ENCODE assay signal across 18 cellular contexts in the genomic region with DNA sequence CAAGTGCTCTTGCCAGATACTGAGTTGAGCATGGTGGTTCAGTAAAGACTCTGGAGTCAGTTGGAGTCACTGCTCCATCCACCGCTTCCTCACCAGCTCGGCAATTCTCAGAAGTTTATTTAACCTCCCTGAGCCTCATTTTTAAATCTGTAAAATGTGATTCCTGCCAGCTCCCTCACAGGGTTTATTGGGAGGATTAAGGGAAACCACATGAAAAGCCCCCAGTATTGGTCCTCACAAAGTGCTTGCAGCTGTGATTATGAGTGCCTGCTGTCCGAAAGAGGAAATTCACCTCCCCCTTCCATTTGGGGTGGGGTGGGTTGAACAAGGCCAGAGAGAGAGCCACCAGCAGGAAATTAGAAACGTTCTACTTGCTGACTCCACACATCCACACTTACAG.
DNase-seq lines count a peak whose midpoint lies in the region; ATAC-seq lines count a peak whose summit lies in the region.
"Had no signal": no experiment of that assay in that cellular context is flagged by ENCODE, and none has a peak within 500 bp of the region (broad histone marks: within the 10 kb centered on the region; RNA-seq: fewer than 3 reads in every experiment).

No MANE protein-coding gene starts in this region.

- no peaks in the 10 kb centered on the region for H3K9me3 Mint-ChIP-seq in activated naive CD4-positive, alpha-beta T cell treated with anti-CD3 and anti-CD28 coated beads, Interleukin-2, amount 50 U/mL, for 24 hours
- no peaks in the 10 kb centered on the region for H3K9me3 Mint-ChIP-seq in activated naive CD4-positive, alpha-beta T cell treated with anti-CD3 and anti-CD28 coated beads, Interleukin-2, amount 10 ng/mL, durations not matched to agents 7 days and 5 days
- no peaks in the 10 kb centered on the region for H3K9me3 Mint-ChIP-seq in stimulated activated memory B cell treated with anti-CD40 and anti-IgM and Interleukin-4, amounts not matched to agents 10 μg/mL and 1 μg/mL and 100 μg/mL, for 72 hours
- H3K9me3 Mint-ChIP-seq in T-helper 2 cell treated with Interferon-gamma antibody and Interleukin-4, amounts not matched to agents 5 μg/mL and 100 μg/mL, for 36 hours: no peaks in the 10 kb centered on the region
- H3K9me3 Mint-ChIP-seq: activated naive CD4-positive, alpha-beta T cell treated with anti-CD3 and anti-CD28 coated beads for 36 hours; H9 had no signal

- no peaks in the 10 kb centered on the region for H3K27me3 Mint-ChIP-seq in activated naive CD4-positive, alpha-beta T cell treated with anti-CD3 and anti-CD28 coated beads, Interleukin-2, amount 50 U/mL, for 24 hours
- peaks cover 3% of the 10 kb centered on the region for H3K27me3 Mint-ChIP-seq in activated naive CD4-positive, alpha-beta T cell treated with anti-CD3 and anti-CD28 coated beads, Interleukin-2, amount 10 ng/mL, durations not matched to agents 7 days and 5 days
- H3K27me3 Mint-ChIP-seq in stimulated activated memory B cell treated with anti-CD40 and anti-IgM and Interleukin-4, amounts not matched to agents 10 μg/mL and 1 μg/mL and 100 μg/mL, for 72 hours: peaks cover 6% of the 10 kb centered on the region
- no peaks in the 10 kb centered on the region for H3K27me3 Mint-ChIP-seq in T-helper 2 cell treated with Interferon-gamma antibody and Interleukin-4, amounts not matched to agents 5 μg/mL and 100 μg/mL, for 36 hours (ENCODE audit: low read depth)
- H3K27me3 Mint-ChIP-seq: naive thymus-derived CD4-positive, alpha-beta T cell had no signal

- ATAC-seq in stimulated activated memory B cell treated with anti-CD40 and anti-IgM and Interleukin-4, amounts not matched to agents 10 μg/mL and 1 μg/mL and 100 μg/mL, for 72 hours: no peak
- no peak for ATAC-seq in GM19397 (IDR thresholded peaks at IDR 0.05; ENCODE audit: unreplicated experiment)
- ATAC-seq: heart left ventricle; naive thymus-derived CD4-positive, alpha-beta T cell had no signal

- peak overlapping the region; percentile 52 for H3K27ac Mint-ChIP-seq in activated naive CD4-positive, alpha-beta T cell treated with anti-CD3 and anti-CD28 coated beads, Interleukin-2, amount 50 U/mL, for 24 hours
- no peak overlapping the region for H3K27ac Mint-ChIP-seq in activated naive CD4-positive, alpha-beta T cell treated with anti-CD3 and anti-CD28 coated beads, Interleukin-2, amount 10 ng/mL, durations not matched to agents 7 days and 5 days
- H3K27ac Mint-ChIP-seq in stimulated activated memory B cell treated with anti-CD40 and anti-IgM and Interleukin-4, amounts not matched to agents 10 μg/mL and 1 μg/mL and 100 μg/mL, for 72 hours: peak overlapping the region; percentile 56
- no peak overlapping the region for H3K27ac Mint-ChIP-seq in T-helper 2 cell treated with Interferon-gamma antibody and Interleukin-4, amounts not matched to agents 5 μg/mL and 100 μg/mL, for 36 hours
- H3K27ac Mint-ChIP-seq: activated naive CD4-positive, alpha-beta T cell treated with anti-CD3 and anti-CD28 coated beads for 36 hours had no signal

- DNase-seq in activated naive CD4-positive, alpha-beta T cell treated with anti-CD3 and anti-CD28 coated beads, Interleukin-2, amount 10 ng/mL, durations not matched to agents 7 days and 5 days: no peak
- DNase-seq in SW480 (ENCODE audit: low spot score) (peak; percentile 33), left kidney (ENCODE audit: low read depth, low spot score) (peak; percentile 20), iPS-NIHi7 (ENCODE audit: extremely low spot score) (no peak)
- DNase-seq in T-helper 2 cell treated with Interferon-gamma antibody and Interleukin-4, amounts not matched to agents 5 μg/mL and 100 μg/mL, for 36 hours (ENCODE audit: low spot score): no peak
- DNase-seq: activated CD4-positive, alpha-beta T cell treated with anti-CD3 and anti-CD28 coated beads, Interleukin-2, amount 50 U/mL, for 1 hour; activated naive CD4-positive, alpha-beta T cell treated with anti-CD3 and anti-CD28 coated beads for 36 hours; BE2C; GDM1; H9; heart left ventricle; naive thymus-derived CD4-positive, alpha-beta T cell; NCI-H2081; NCI-H510A; stimulated activated CD4-positive, alpha-beta T cell treated with anti-CD3 and anti-CD28 coated beads, Interleukin-4, amount 100 ng/mL, for 1 hour had no signal

- peaks cover 26% of the 10 kb centered on the region for H3K4me1 Mint-ChIP-seq in activated naive CD4-positive, alpha-beta T cell treated with anti-CD3 and anti-CD28 coated beads, Interleukin-2, amount 50 U/mL, for 24 hours
- H3K4me1 Mint-ChIP-seq in activated naive CD4-positive, alpha-beta T cell treated with anti-CD3 and anti-CD28 coated beads, Interleukin-2, amount 10 ng/mL, durations not matched to agents 7 days and 5 days: peaks cover 13% of the 10 kb centered on the region
- H3K4me1 Mint-ChIP-seq in stimulated activated memory B cell treated with anti-CD40 and anti-IgM and Interleukin-4, amounts not matched to agents 10 μg/mL and 1 μg/mL and 100 μg/mL, for 72 hours: peaks cover 46% of the 10 kb centered on the region
- peaks cover 2% of the 10 kb centered on the region for H3K4me1 Mint-ChIP-seq in T-helper 2 cell treated with Interferon-gamma antibody and Interleukin-4, amounts not matched to agents 5 μg/mL and 100 μg/mL, for 36 hours (ENCODE audit: low read depth)

- peaks cover 4% of the 10 kb centered on the region for H3K36me3 Mint-ChIP-seq in activated naive CD4-positive, alpha-beta T cell treated with anti-CD3 and anti-CD28 coated beads, Interleukin-2, amount 50 U/mL, for 24 hours
- peaks cover 2% of the 10 kb centered on the region for H3K36me3 Mint-ChIP-seq in activated naive CD4-positive, alpha-beta T cell treated with anti-CD3 and anti-CD28 coated beads, Interleukin-2, amount 10 ng/mL, durations not matched to agents 7 days and 5 days
- H3K36me3 Mint-ChIP-seq in stimulated activated memory B cell treated with anti-CD40 and anti-IgM and Interleukin-4, amounts not matched to agents 10 μg/mL and 1 μg/mL and 100 μg/mL, for 72 hours: no peaks in the 10 kb centered on the region
- peaks cover 52% of the 10 kb centered on the region for H3K36me3 Mint-ChIP-seq in T-helper 2 cell treated with Interferon-gamma antibody and Interleukin-4, amounts not matched to agents 5 μg/mL and 100 μg/mL, for 36 hours (ENCODE audit: low read depth)

- no peak overlapping the region for H3K4me3 Mint-ChIP-seq in activated naive CD4-positive, alpha-beta T cell treated with anti-CD3 and anti-CD28 coated beads, Interleukin-2, amount 50 U/mL, for 24 hours
- H3K4me3 Mint-ChIP-seq in activated naive CD4-positive, alpha-beta T cell treated with anti-CD3 and anti-CD28 coated beads, Interleukin-2, amount 10 ng/mL, durations not matched to agents 7 days and 5 days: no peak overlapping the region
- no peak overlapping the region for H3K4me3 Mint-ChIP-seq in stimulated activated memory B cell treated with anti-CD40 and anti-IgM and Interleukin-4, amounts not matched to agents 10 μg/mL and 1 μg/mL and 100 μg/mL, for 72 hours
- no peak overlapping the region for H3K4me3 Mint-ChIP-seq in T-helper 2 cell treated with Interferon-gamma antibody and Interleukin-4, amounts not matched to agents 5 μg/mL and 100 μg/mL, for 36 hours
- H3K4me3 Mint-ChIP-seq: activated naive CD4-positive, alpha-beta T cell treated with anti-CD3 and anti-CD28 coated beads for 36 hours; H9 had no signal

- CTCF ChIA-PET in activated naive CD4-positive, alpha-beta T cell treated with anti-CD3 and anti-CD28 coated beads, Interleukin-2, amount 10 ng/mL, durations not matched to agents 7 days and 5 days (lab: Charles Lee): interaction anchor here (0.9 to 1.3 kb wide), 2 partner anchors 46 to 557 kb away, joined by 3 to 4 read pairs; no protein-coding TSS in a partner anchor

Comparison
In these comparisons a context has a peak if more than half of its experiments do, and no peak if none do; other contexts are left out.
1. H3K27ac Mint-ChIP-seq: peak in activated naive CD4-positive, alpha-beta T cell treated with anti-CD3 and anti-CD28 coated beads, Interleukin-2, amount 50 U/mL, for 24 hours (single experiment) and stimulated activated memory B cell treated with anti-CD40 and anti-IgM and Interleukin-4, amounts not matched to agents 10 μg/mL and 1 μg/mL and 100 μg/mL, for 72 hours (single experiment); none in activated naive CD4-positive, alpha-beta T cell treated with anti-CD3 and anti-CD28 coated beads, Interleukin-2, amount 10 ng/mL, durations not matched to agents 7 days and 5 days (single experiment) and T-helper 2 cell treated with Interferon-gamma antibody and Interleukin-4, amounts not matched to agents 5 μg/mL and 100 μg/mL, for 36 hours (single experiment).
2. DNase-seq: peak in SW480 (single experiment) and left kidney (single experiment); none in activated naive CD4-positive, alpha-beta T cell treated with anti-CD3 and anti-CD28 coated beads, Interleukin-2, amount 10 ng/mL, durations not matched to agents 7 days and 5 days (single experiment), iPS-NIHi7 (single experiment) and T-helper 2 cell treated with Interferon-gamma antibody and Interleukin-4, amounts not matched to agents 5 μg/mL and 100 μg/mL, for 36 hours (single experiment).